8 cellular contexts compared by ENCODE assay signal in the genomic region with DNA sequence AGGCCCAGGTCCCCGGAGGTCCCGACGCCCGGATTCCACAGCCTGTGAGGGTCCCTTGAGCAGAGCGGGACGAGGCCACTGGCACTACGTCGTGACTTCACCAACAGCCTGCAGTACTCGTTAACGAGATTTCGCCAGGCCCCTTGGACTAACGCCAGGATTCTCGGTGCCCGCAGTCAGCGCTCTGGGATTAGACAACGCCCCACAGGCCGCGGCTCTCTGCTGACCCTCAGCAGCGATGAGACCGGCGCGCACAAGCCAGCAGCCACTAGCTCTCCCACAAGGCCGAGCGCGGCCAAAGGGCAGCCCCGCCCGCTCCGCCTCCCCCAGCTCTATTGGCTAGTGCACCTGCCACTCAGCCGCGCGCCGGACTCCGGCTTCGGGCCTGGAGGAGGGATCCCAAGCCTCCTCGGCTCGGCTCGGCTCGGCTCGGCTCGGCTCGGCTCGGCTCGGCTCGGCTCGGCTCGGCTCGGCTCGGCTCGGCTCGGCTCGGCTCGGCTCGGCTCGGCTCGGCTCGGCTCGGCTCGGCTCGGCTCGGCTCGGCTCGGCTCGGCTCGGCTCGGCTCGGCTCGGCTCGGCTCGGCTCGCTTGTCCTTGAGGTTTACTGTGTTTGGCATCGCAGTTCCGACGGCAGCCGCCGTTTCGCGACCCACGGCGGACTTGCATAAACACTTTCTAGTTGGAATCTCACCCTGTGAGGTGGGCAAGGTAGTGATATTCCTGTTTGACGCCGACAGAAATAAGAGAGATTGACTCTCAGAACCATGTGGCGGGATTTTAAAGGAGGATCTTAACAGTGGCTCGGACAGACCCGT.
DNase-seq lines count a peak whose midpoint lies in the region; ATAC-seq and TF ChIP-seq lines count a peak whose summit lies in the region.

No MANE protein-coding gene starts in this region.

- TF ChIP-seq POLR2A in heart left ventricle (IDR thresholded peaks at IDR 0.05) = peak; percentile 84 to 94
- peak; percentile 31 to 96 (median 94) for TF ChIP-seq POLR2A in upper lobe of left lung (IDR thresholded peaks at IDR 0.05)

- peak; percentile 98 for DNase-seq in GM12865 (ENCODE audit: low read depth)
- DNase-seq in NCI-H1105 (lab: John Stamatoyannopoulos, UW) = peak; percentile 55
- peak; percentile 70 to 88 for DNase-seq in SW 1271 (lab: John Stamatoyannopoulos, UW)
- peak; percentile 98 to 100 (median 98) for DNase-seq in heart left ventricle
- DNase-seq in posterior cingulate gyrus = peak; percentile 97 to 100 (median 98)
- peak; percentile 98 to 100 for DNase-seq in upper lobe of left lung

- H3K4me3 ChIP-seq in GM12865 (ENCODE audit: low read depth, low read length) (peak overlapping the region; percentile 71), heart left ventricle (peak overlapping the region; percentile 28 to 73 (median 58)), upper lobe of left lung (peak overlapping the region; percentile 22 to 55 (median 48))

- TF ChIP-seq CTCF in GM12865 (IDR thresholded peaks at IDR 0.05; ENCODE audit: insufficient read depth, low read depth, low read length, missing control alignments) (no peak), heart left ventricle (IDR thresholded peaks at IDR 0.05) (peak in 1 of 12 donors; percentile 16), upper lobe of left lung (IDR thresholded peaks at IDR 0.05) (peak in 5 of 6 experiments; percentile 18 to 58 (median 53))

- peak in 1 of 4 donors; percentile 38 for TF ChIP-seq EP300 in upper lobe of left lung (IDR thresholded peaks at IDR 0.05)

- 0 to 1% (median 1%) methylated on average over 61 to 78 of the region's 84 CpGs for WGBS in adipose tissue, 3 donors
- WGBS in heart left ventricle, 4 donors = 0 to 1% (median 1%) methylated on average over 40 to 81 of the region's 84 CpGs
- WGBS in upper lobe of left lung, 2 donors = 0% methylated on average over 37 to 56 of the region's 84 CpGs

- ATAC-seq in HG02642 (IDR thresholded peaks at IDR 0.05; ENCODE audit: poor library complexity, unreplicated experiment) = peak; percentile 100
- ATAC-seq in heart left ventricle = peak; percentile 99 to 100 (median 100)
- peak; percentile 100 for ATAC-seq in upper lobe of left lung (ENCODE audit: low FRiP score in 2 of 2)

- H3K9me3 ChIP-seq in heart left ventricle (no peaks in the 10 kb centered on the region), upper lobe of left lung (no peaks in the 10 kb centered on the region)

- H3K36me3 ChIP-seq in heart left ventricle (no peaks in the 10 kb centered on the region), upper lobe of left lung (no peaks in the 10 kb centered on the region)

- H3K27ac ChIP-seq in adipose tissue (ENCODE audit: low read depth, low read length) (peak overlapping the region; percentile 49), heart left ventricle (peak overlapping the region; percentile 86 to 99 (median 96)), upper lobe of left lung (peak overlapping the region; percentile 85 to 97 (median 94))

- H3K4me1 ChIP-seq in heart left ventricle (peaks cover 0 to 21% (median 9%) of the 10 kb centered on the region in 12 donors), upper lobe of left lung (peaks cover 5 to 16% (median 10%) of the 10 kb centered on the region in 4 donors)

- H3K27me3 ChIP-seq in heart left ventricle = no peaks in the 10 kb centered on the region
- H3K27me3 ChIP-seq in upper lobe of left lung = no peaks in the 10 kb centered on the region

- intact Hi-C loops in heart left ventricle (cut with DNase I) (loop anchor here in 7 of 10 donors (2.0 to 10.0 kb wide), 14 partner anchors 25 to 295 kb away; no protein-coding TSS in a partner anchor), posterior cingulate gyrus (cut with DNase I) (loop anchor here (5.0 to 10.0 kb wide), 3 partner anchors 83 to 290 kb away; no protein-coding TSS in a partner anchor)

Comparison
In these comparisons a context has a peak if more than half of its experiments do, and no peak if none do; other contexts are left out.
1. Peak in every context shown above with its lines: DNase-seq, ATAC-seq, H3K4me3 ChIP-seq and H3K27ac ChIP-seq.